1 cellular context compared by ENCODE assay signal in the genomic region with DNA sequence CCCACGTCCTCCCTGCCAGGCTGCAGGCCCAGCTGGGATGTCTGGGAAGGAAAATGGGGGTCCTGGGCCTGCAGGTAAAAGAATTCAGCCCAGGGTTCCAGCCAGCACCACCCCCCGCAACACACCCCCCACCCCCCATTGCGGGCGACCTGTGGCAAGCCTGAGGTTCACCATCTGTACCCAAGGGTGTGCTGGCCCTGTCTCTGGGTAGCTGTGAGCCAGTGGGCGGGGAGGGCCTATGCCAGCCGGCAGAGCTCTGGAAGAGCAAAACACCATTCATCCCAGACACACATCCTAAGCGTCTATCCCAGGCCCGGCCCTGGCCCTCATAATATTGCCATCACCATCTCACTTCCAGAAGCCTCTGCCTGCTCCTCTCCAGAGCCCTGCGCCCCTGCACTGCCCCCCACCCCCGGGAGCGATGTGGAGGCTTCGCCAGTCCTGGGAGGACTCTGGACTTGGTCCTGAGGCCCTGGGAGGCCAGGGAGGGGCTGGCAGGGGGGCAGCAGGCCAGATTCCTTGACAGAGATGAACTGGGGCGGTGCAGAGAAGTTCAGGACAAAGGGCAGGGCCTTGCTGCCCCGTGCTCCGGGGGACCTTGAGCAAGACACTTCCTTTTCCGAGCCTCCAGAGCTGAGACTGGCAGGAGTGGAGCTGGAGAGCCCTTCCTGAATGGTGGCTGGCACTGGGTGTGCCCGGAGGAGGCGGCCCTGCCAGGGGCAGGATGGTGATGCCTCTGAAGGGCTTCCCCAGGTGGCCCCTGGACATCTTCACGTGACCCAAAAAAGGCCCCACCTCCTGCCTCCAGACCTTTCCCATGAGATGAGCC.
TF ChIP-seq lines count a peak whose summit lies in the region.

No MANE protein-coding gene starts in this region.

TF ChIP-seq in endothelial cell of umbilical vein, 7 proteins besides CTCF, POLR2A, EP300 and RAD21:
- TF ChIP-seq, protein P1, sequence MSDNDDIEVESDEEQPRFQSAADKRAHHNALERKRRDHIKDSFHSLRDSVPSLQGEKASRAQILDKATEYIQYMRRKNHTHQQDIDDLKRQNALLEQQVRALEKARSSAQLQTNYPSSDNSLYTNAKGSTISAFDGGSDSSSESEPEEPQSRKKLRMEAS (IDR thresholded peaks at IDR 0.05; ENCODE audit: insufficient read depth, insufficient read length) = no peak
- no peak for TF ChIP-seq POLR2AphosphoS5 (IDR thresholded peaks at IDR 0.05; ENCODE audit: insufficient read depth, low read depth, low read length)
- TF ChIP-seq JUN (IDR thresholded peaks at IDR 0.05; ENCODE audit: borderline replicate concordance, insufficient read depth, insufficient read length, low read depth) = no peak
- TF ChIP-seq FOS (IDR thresholded peaks at IDR 0.05; ENCODE audit: borderline replicate concordance, insufficient read depth, low read length) = no peak
- TF ChIP-seq EZH2 (IDR thresholded peaks at IDR 0.05; ENCODE audit: borderline replicate concordance, low read depth, low read length, severe bottlenecking) = no peak
- TF ChIP-seq GATA2 (IDR thresholded peaks at IDR 0.05; ENCODE audit: insufficient read depth, insufficient read length, low read depth, low read length) = no peak
- TF ChIP-seq MYC (IDR thresholded peaks at IDR 0.05; ENCODE audit: low read depth, low read length) = no peak
